8 cellular contexts compared by ENCODE assay signal in the genomic region with DNA sequence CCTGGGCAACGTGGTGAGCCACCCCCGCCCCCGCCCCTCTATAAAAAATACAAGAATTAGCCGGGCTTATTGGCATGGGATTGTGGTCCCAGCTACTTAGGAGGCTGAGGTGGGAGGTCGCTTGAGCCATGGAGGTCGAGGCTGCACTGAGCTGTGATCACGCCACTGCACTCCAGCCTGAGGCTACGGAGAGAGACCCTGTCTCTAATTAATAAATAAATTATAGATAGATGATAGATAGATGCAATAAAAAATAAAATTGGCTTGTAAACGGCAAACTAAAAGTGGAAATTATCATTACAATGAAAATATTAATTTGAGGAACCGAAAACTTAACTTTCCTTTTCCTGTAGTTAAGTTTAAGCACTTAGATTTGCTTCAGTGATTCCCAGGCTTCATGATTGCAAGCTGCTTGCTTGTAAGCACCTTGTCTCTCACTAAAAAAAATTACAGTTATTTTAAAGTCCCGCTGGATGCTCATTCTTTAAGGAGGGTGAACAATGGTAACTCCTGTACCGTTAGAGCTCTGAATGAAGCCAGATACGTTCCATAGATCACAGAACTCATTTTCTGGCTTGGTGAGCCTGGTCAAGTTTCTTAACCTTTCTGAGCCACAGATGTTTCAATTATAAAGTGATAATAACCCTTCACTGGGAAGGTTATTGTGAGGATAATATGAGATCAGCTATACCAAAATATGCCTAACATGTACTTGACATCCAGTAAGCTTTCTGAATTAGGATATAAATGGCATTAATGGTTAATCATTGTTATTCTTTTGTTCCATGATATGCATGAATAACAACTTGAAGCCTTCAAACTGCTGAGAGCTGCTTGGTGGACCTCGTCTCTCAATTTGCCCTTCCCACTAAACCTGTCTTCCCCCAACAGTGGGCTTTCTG. TPM values are rescaled to one million over a fixed set of nuclear protein-coding genes. Genes with fewer than 3 reads are reported as not detected.
DNase-seq lines count a peak whose midpoint lies in the region; ATAC-seq and TF ChIP-seq lines count a peak whose summit lies in the region.

No MANE protein-coding gene starts in this region.

- no peak for TF ChIP-seq CTCF in GM10248 (IDR thresholded peaks at IDR 0.05; ENCODE audit: control extremely low read depth, extremely low read depth, low read depth, missing control alignments)
- no peak for TF ChIP-seq CTCF in esophagus muscularis mucosa (IDR thresholded peaks at IDR 0.05)
- TF ChIP-seq CTCF in psoas muscle (IDR thresholded peaks at IDR 0.05) = no peak

- ATAC-seq in GM21526 (IDR thresholded peaks at IDR 0.05; ENCODE audit: low FRiP score, unreplicated experiment) (peak; percentile 30), psoas muscle (peak in 1 of 4 donors; percentile 5)

- H3K36me3 ChIP-seq in NT2/D1 (ENCODE audit: insufficient read depth, insufficient read length, low read length) (no peaks in the 10 kb centered on the region), esophagus muscularis mucosa (no peaks in the 10 kb centered on the region), psoas muscle (ENCODE audit: insufficient read depth in 1 of 2, low read depth in 1 of 2) (no peaks in the 10 kb centered on the region)

- H3K4me3 ChIP-seq in NT2/D1 (ENCODE audit: insufficient read length, low read depth) (peak overlapping the region; percentile 46), esophagus muscularis mucosa (peak overlapping the region; percentile 65 to 85 (median 68)), psoas muscle (peak overlapping the region; percentile 77)

- CTCF ChIA-PET in GM10248 (lab: Yijun Ruan, JAX) = interaction anchor here (0.7 to 1.7 kb wide), 5 partner anchors 9 to 493 kb away, joined by 3 to 7 read pairs (median 4); a partner anchor contains a TSS

- H3K4me1 ChIP-seq in NT2/D1 (ENCODE audit: insufficient read depth, insufficient read length) (no peaks in the 10 kb centered on the region), esophagus muscularis mucosa (peaks cover 10 to 21% (median 18%) of the 10 kb centered on the region in 4 donors), psoas muscle (peaks cover 7% of the 10 kb centered on the region)

- peak; percentile 55 for DNase-seq in GM10248 (ENCODE audit: extremely low spot score)
- DNase-seq in NT2/D1 (ENCODE audit: low read depth, low spot score) = no peak
- DNase-seq in esophagus muscularis mucosa (ENCODE audit: extremely low spot score) = no peak
- DNase-seq in psoas muscle = no peak
- DNase-seq in DMS153 treated with DMSO at 0.1 percent for 48 hours (lab: John Stamatoyannopoulos, UW; ENCODE audit: unreplicated experiment) = no peak
- DNase-seq in DMS53 (lab: John Stamatoyannopoulos, UW) = no peak
- no peak for DNase-seq in putamen (ENCODE audit: low spot score)

- intact Hi-C loops in esophagus muscularis mucosa (cut with DNase I) = loop anchor here (10.0 kb wide), 2 partner anchors 254 to 494 kb away; no protein-coding TSS in a partner anchor
- intact Hi-C loops in psoas muscle (cut with DNase I) = loop anchor here in 1 of 2 donors (5.0 kb wide), 1 partner anchor 491 kb away; no protein-coding TSS in a partner anchor

- WGBS in esophagus muscularis mucosa = 52% methylated on average over 14 of the region's 14 CpGs
- 51 to 55% (median 53%) methylated on average over 14 of the region's 14 CpGs for WGBS in psoas muscle, 3 donors

- H3K27me3 ChIP-seq in NT2/D1 (ENCODE audit: insufficient read depth, insufficient read length) (no peaks in the 10 kb centered on the region), esophagus muscularis mucosa (no peaks in the 10 kb centered on the region), psoas muscle (ENCODE audit: insufficient read depth in 3 of 3, low read length in 2 of 3) (no peaks in the 10 kb centered on the region)

- H3K27ac ChIP-seq in esophagus muscularis mucosa (replicated peaks in 1 of 4) = peak overlapping the region; percentile 75 to 79 (median 77)
- H3K27ac ChIP-seq in psoas muscle = peak overlapping the region; percentile 78

- no peak for TF ChIP-seq EP300 in esophagus muscularis mucosa (IDR thresholded peaks at IDR 0.05)

- H3K9me3 ChIP-seq in NT2/D1 (ENCODE audit: insufficient read depth, low read length) = no peaks in the 10 kb centered on the region
- no peaks in the 10 kb centered on the region for H3K9me3 ChIP-seq in esophagus muscularis mucosa
- no peaks in the 10 kb centered on the region for H3K9me3 ChIP-seq in psoas muscle

- H3K9ac ChIP-seq in NT2/D1 (ENCODE audit: insufficient read length, low read depth) = peak overlapping the region; percentile 80

- POLR2A ChIA-PET in GM10248 (lab: Yijun Ruan, JAX) = interaction anchor here (1.3 kb wide), 1 partner anchor 207 kb away, joined by 3 read pairs; no protein-coding TSS in a partner anchor

- TF ChIP-seq POLR2A in esophagus muscularis mucosa (IDR thresholded peaks at IDR 0.05; ENCODE audit: low read depth) = no peak

RNA-seq across cellular contexts. Expression of a gene that starts 9.4 kb away (rescaled TPM):
- total RNA-seq in esophagus muscularis mucosa (100 to 1,000 TPM in 2 of 4 donors, 10 to 100 TPM in 2; 89.4 to 107 (median 98.5) TPM), psoas muscle (100 to 1,000 TPM in 2 of 4 donors, 10 to 100 TPM in 2; 78.3 to 173 (median 112) TPM)
- 100 to 1,000 TPM in 2 of 3 donors, 10 to 100 TPM in 1; 98.2 to 170 (median 167) TPM for polyA plus RNA-seq in psoas muscle

RNA-seq across cellular contexts. Expression of a gene that starts 44.5 kb away (rescaled TPM):
- total RNA-seq in esophagus muscularis mucosa (10 to 100 TPM; 24.1 to 37.2 (median 29.2) TPM), psoas muscle (10 to 100 TPM; 36.5 to 51.4 (median 44.8) TPM)
- 10 to 100 TPM; 14.4 to 59.7 (median 17.1) TPM for polyA plus RNA-seq in psoas muscle
